9 cellular contexts compared by ENCODE assay signal in genomic region chr10:102629661-102630614, GRCh38. TPM values are rescaled to one million over a fixed set of nuclear protein-coding genes. Genes with fewer than 3 reads are reported as not detected.
DNase-seq lines count a peak whose midpoint lies in the region; ATAC-seq and TF ChIP-seq lines count a peak whose summit lies in the region.
"Had no signal": no experiment of that assay in that cellular context is flagged by ENCODE, and none has a peak within 500 bp of the region (broad histone marks: within the 10 kb centered on the region; RNA-seq: fewer than 3 reads in every experiment).

No MANE protein-coding gene starts in this region.

- H3K4me2 ChIP-seq in BLaER1 treated with 17β-estradiol and CSF1 and Interleukin-3, amounts not matched to agents 10 nM and 100 nM = peak overlapping the region; percentile 72 to 88 (median 81)

- no peaks in the 10 kb centered on the region for H3K9me3 Mint-ChIP-seq in activated CD4-positive, alpha-beta T cell treated with anti-CD3 and anti-CD28 coated beads, Interleukin-2, amount 10 ng/mL, durations not matched to agents 7 days and 5 days

- H3K4me1 ChIP-seq in BLaER1 treated with 17β-estradiol and CSF1 and Interleukin-3, amounts not matched to agents 10 nM and 100 nM = peaks cover 95 to 100% (median 100%) of the 10 kb centered on the region in 10 experiments
- peaks cover 36% of the 10 kb centered on the region for H3K4me1 ChIP-seq in Panc1 (ENCODE audit: control insufficient read depth, insufficient read depth, low read length)

- H3K9ac ChIP-seq in BLaER1 treated with 17β-estradiol and CSF1 and Interleukin-3, amounts not matched to agents 10 nM and 100 nM = peak overlapping the region in 8 of 11 experiments; percentile 1 to 50 (median 32); a peak in 10 of 22 replicates

- H3K27ac ChIP-seq in BLaER1 treated with 17β-estradiol and CSF1 and Interleukin-3, amounts not matched to agents 10 nM and 100 nM = peak overlapping the region in 10 of 11 experiments; percentile 13 to 66 (median 38); a peak in 17 of 22 replicates
- H3K27ac ChIP-seq in Panc1 (ENCODE audit: low read length) (peak overlapping the region; percentile 30), epithelial cell of prostate (peak overlapping the region; percentile 78)

- peak; percentile 75 for ATAC-seq in Panc1
- ATAC-seq in HG02870 (IDR thresholded peaks at IDR 0.05; ENCODE audit: unreplicated experiment) = no peak
- ATAC-seq in HG02678 (IDR thresholded peaks at IDR 0.05; ENCODE audit: unreplicated experiment) = no peak

- peaks cover 0 to 5% (median 0%) of the 10 kb centered on the region in 11 experiments; a peak in 2 of 22 replicates for H4K20me1 ChIP-seq in BLaER1 treated with 17β-estradiol and CSF1 and Interleukin-3, amounts not matched to agents 10 nM and 100 nM

- peaks cover 40% of the 10 kb centered on the region for H3K4me1 Mint-ChIP-seq in activated CD4-positive, alpha-beta T cell treated with anti-CD3 and anti-CD28 coated beads, Interleukin-2, amount 10 ng/mL, durations not matched to agents 7 days and 5 days

- no peaks in the 10 kb centered on the region for H3K27me3 Mint-ChIP-seq in activated CD4-positive, alpha-beta T cell treated with anti-CD3 and anti-CD28 coated beads, Interleukin-2, amount 10 ng/mL, durations not matched to agents 7 days and 5 days

- no peak overlapping the region for H3K27ac Mint-ChIP-seq in activated CD4-positive, alpha-beta T cell treated with anti-CD3 and anti-CD28 coated beads, Interleukin-2, amount 10 ng/mL, durations not matched to agents 7 days and 5 days

- DNase-seq in Panc1 (ENCODE audit: low read depth, low spot score) (no peak), epithelial cell of prostate (ENCODE audit: low read depth, low spot score) (no peak), non-pigmented ciliary epithelial cell (ENCODE audit: low read depth) (peak; percentile 74), HUDEP-2 (lab: John Stamatoyannopoulos, UW; ENCODE audit: unreplicated experiment in 76 of 76) (no peak)
- DNase-seq in activated CD4-positive, alpha-beta T cell treated with anti-CD3 and anti-CD28 coated beads, Interleukin-2, amount 10 ng/mL, durations not matched to agents 7 days and 5 days = no peak
- DNase-seq: NCI-H446 treated with DMSO at 0.1 percent for 48 hours had no signal

- in situ Hi-C loops in Panc1 (cut with HindIII; ENCODE audit: low pct_unique_long_range_greater_than_20kb, low sequenced_read_pairs) = no loop called here

- no TSS peak for BruUV-seq in Panc1 (replicated peaks; lab: Mats Ljungman, UMichigan)

- H3K36me3 ChIP-seq in BLaER1 treated with 17β-estradiol and CSF1 and Interleukin-3, amounts not matched to agents 10 nM and 100 nM = peaks cover 0 to 28% (median 16%) of the 10 kb centered on the region in 11 experiments; a peak in 12 of 22 replicates
- no peaks in the 10 kb centered on the region for H3K36me3 ChIP-seq in Panc1 (ENCODE audit: control insufficient read depth, insufficient read depth, low read length)

- no peaks in the 10 kb centered on the region for H3K9me3 ChIP-seq in BLaER1 treated with 17β-estradiol and CSF1 and Interleukin-3, amounts not matched to agents 10 nM and 100 nM (replicated peaks in 1 of 11)
- H3K9me3 ChIP-seq in Panc1 (ENCODE audit: control insufficient read depth, insufficient read depth, low read depth, low read length) = no peaks in the 10 kb centered on the region

- H3K4me3 ChIP-seq in BLaER1 treated with 17β-estradiol and CSF1 and Interleukin-3, amounts not matched to agents 10 nM and 100 nM = no peak overlapping the region
- H3K4me3 ChIP-seq in Panc1 (ENCODE audit: low read depth in 2 of 2, low read length in 2 of 2) = no peak overlapping the region

- POLR2A ChIA-PET in Panc1 (lab: Charles Lee) = interaction anchor here (0.5 kb wide), 1 partner anchor 83 kb away, joined by 6 read pairs; no protein-coding TSS in a partner anchor
- POLR2A ChIA-PET in activated CD4-positive, alpha-beta T cell treated with anti-CD3 and anti-CD28 coated beads, Interleukin-2, amount 10 ng/mL, durations not matched to agents 7 days and 5 days (lab: Charles Lee) = no interaction called here

- no peak for TF ChIP-seq CTCF in Panc1 (IDR thresholded peaks at IDR 0.05)

- no peaks in the 10 kb centered on the region for H3K27me3 ChIP-seq in BLaER1 treated with 17β-estradiol and CSF1 and Interleukin-3, amounts not matched to agents 10 nM and 100 nM
- H3K27me3 ChIP-seq in Panc1 (ENCODE audit: control insufficient read depth, insufficient read depth, low read length) = no peaks in the 10 kb centered on the region

- CTCF ChIA-PET in Panc1 (lab: Charles Lee) = no interaction called here
- CTCF ChIA-PET in activated CD4-positive, alpha-beta T cell treated with anti-CD3 and anti-CD28 coated beads, Interleukin-2, amount 10 ng/mL, durations not matched to agents 7 days and 5 days (lab: Charles Lee) = interaction anchor here (0.5 to 1.4 kb wide), 3 partner anchors 15 to 649 kb away, joined by 3 read pairs; partner anchors contain the start of gene ARL3

- intact Hi-C loops in Panc1 (cut with micrococcal nuclease; ENCODE audit: unreplicated experiment) = no loop called here

- H3K4me3 Mint-ChIP-seq in activated CD4-positive, alpha-beta T cell treated with anti-CD3 and anti-CD28 coated beads, Interleukin-2, amount 10 ng/mL, durations not matched to agents 7 days and 5 days = no peak overlapping the region

- peaks cover 2% of the 10 kb centered on the region for H3K36me3 Mint-ChIP-seq in activated CD4-positive, alpha-beta T cell treated with anti-CD3 and anti-CD28 coated beads, Interleukin-2, amount 10 ng/mL, durations not matched to agents 7 days and 5 days (ENCODE audit: low read depth)

RNA-seq across cellular contexts. Expression of gene TRIM8, which starts 14.3 kb away (rescaled TPM):
- total RNA-seq in Panc1 (2021; ENCODE audit: unreplicated experiment) = 54.4 TPM
- polyA plus RNA-seq in Panc1 (2012; ENCODE audit: insufficient read length) = 64.3 TPM
- 10 to 100 TPM; 40.2 to 42.7 TPM for total RNA-seq in activated CD4-positive, alpha-beta T cell treated with anti-CD3 and anti-CD28 coated beads, Interleukin-2, amount 10 ng/mL, durations not matched to agents 7 days and 5 days
